28 cellular contexts compared by ENCODE assay signal in genomic region chr14:98022541-98023520, GRCh38.
A peak's percentile ranks its signal among the peaks of the same experiment; 100 is the strongest.
DNase-seq lines count a peak whose midpoint lies in the region; ATAC-seq, FAIRE-seq and TF ChIP-seq lines count a peak whose summit lies in the region.
"Had no signal": no experiment of that assay in that cellular context is flagged by ENCODE, and none has a peak within 500 bp of the region (broad histone marks: within the 10 kb centered on the region; RNA-seq: fewer than 3 reads in every experiment).

No MANE protein-coding gene starts in this region.

- no peak for TF ChIP-seq POLR2A in H1 (IDR thresholded peaks at IDR 0.05; ENCODE audit: control extremely low read depth in 1 of 2, low read depth in 2 of 2, low read length in 2 of 2)

- H2AK5ac ChIP-seq in H1 (ENCODE audit: low read depth, low read length) (no peak overlapping the region), mesendoderm (ENCODE audit: low read length) (no peak overlapping the region)

- H3K36me3 ChIP-seq in H1 (ENCODE audit: control insufficient read depth in 2 of 4, insufficient read depth in 4 of 4, low read length in 3 of 4), result no peaks in the 10 kb centered on the region
- no peaks in the 10 kb centered on the region for H3K36me3 ChIP-seq in mesendoderm (ENCODE audit: control insufficient read depth, insufficient read depth, low read length)

- H3K79me2 ChIP-seq in H1 (ENCODE audit: control insufficient read depth in 1 of 2, insufficient read depth in 2 of 2, low read length in 2 of 2), result no peaks in the 10 kb centered on the region
- H3K79me2 ChIP-seq in mesendoderm (ENCODE audit: control insufficient read depth, insufficient read depth, low read length), result no peaks in the 10 kb centered on the region

- H2BK12ac ChIP-seq in H1 (ENCODE audit: low read depth, low read length), result no peak overlapping the region

- no peaks in the 10 kb centered on the region for H3K36me3 Mint-ChIP-seq in stimulated activated memory B cell treated with anti-CD40 and anti-IgM and Interleukin-4, amounts not matched to agents 10 μg/mL and 1 μg/mL and 100 μg/mL, for 72 hours
- H3K36me3 Mint-ChIP-seq: CD8-positive, alpha-beta memory T cell had no signal

- H3K9ac ChIP-seq in H1 (replicated peaks in 1 of 4; ENCODE audit: extremely low read depth in 1 of 4, low read depth in 3 of 4, low read length in 3 of 4) (peak overlapping the region in 1 of 4 experiments; percentile 34; a peak in 2 of 7 replicates), mesendoderm (ENCODE audit: low read length) (no peak overlapping the region)

- H3K4me3 ChIP-seq in H1 (ENCODE audit: extremely low read depth in 1 of 4, insufficient read depth in 2 of 4, low read depth in 3 of 4, low read length in 4 of 4) (no peak overlapping the region; a peak in 1 of 8 replicates), mesendoderm (ENCODE audit: low read length) (no peak overlapping the region)

- H3K56ac ChIP-seq in H1 (replicated peaks; ENCODE audit: insufficient read length, low read depth, low read length) (no peak overlapping the region), mesendoderm (ENCODE audit: low read length) (no peak overlapping the region)

- H3K79me1 ChIP-seq in H1 (ENCODE audit: low read depth, low read length) (no peaks in the 10 kb centered on the region), mesendoderm (ENCODE audit: low read length) (no peaks in the 10 kb centered on the region)

- no peak overlapping the region for H3K4me3 Mint-ChIP-seq in stimulated activated memory B cell treated with anti-CD40 and anti-IgM and Interleukin-4, amounts not matched to agents 10 μg/mL and 1 μg/mL and 100 μg/mL, for 72 hours
- H3K4me3 Mint-ChIP-seq: CD8-positive, alpha-beta memory T cell had no signal

- H3K9me3 Mint-ChIP-seq in stimulated activated memory B cell treated with anti-CD40 and anti-IgM and Interleukin-4, amounts not matched to agents 10 μg/mL and 1 μg/mL and 100 μg/mL, for 72 hours, result peaks cover 9% of the 10 kb centered on the region
- H3K9me3 Mint-ChIP-seq: CD8-positive, alpha-beta memory T cell had no signal

- H4K91ac ChIP-seq in H1 (replicated peaks; ENCODE audit: insufficient read length, low read length), result no peak overlapping the region

- no peaks in the 10 kb centered on the region for H4K20me1 ChIP-seq in H1 (replicated peaks in 1 of 2; ENCODE audit: control insufficient read depth in 1 of 2, insufficient read depth in 2 of 2, low read length in 2 of 2)

- H3K4me1 Mint-ChIP-seq in stimulated activated memory B cell treated with anti-CD40 and anti-IgM and Interleukin-4, amounts not matched to agents 10 μg/mL and 1 μg/mL and 100 μg/mL, for 72 hours, result no peaks in the 10 kb centered on the region

- H4K8ac ChIP-seq in H1 (ENCODE audit: extremely low read depth, insufficient read depth, low read length) (no peak overlapping the region), mesendoderm (ENCODE audit: low read depth, low read length) (no peak overlapping the region)

- CTCF ChIA-PET in H1 (lab: Charles Lee; ENCODE audit: partially characterized antibody), result interaction anchor here (0.8 to 2.2 kb wide), 3 partner anchors 11 to 722 kb away, joined by 3 to 5 read pairs (median 3); no protein-coding TSS in a partner anchor

- no peak overlapping the region for H3K27ac Mint-ChIP-seq in stimulated activated memory B cell treated with anti-CD40 and anti-IgM and Interleukin-4, amounts not matched to agents 10 μg/mL and 1 μg/mL and 100 μg/mL, for 72 hours
- H3K27ac Mint-ChIP-seq: CD8-positive, alpha-beta memory T cell had no signal

- no peak overlapping the region for H3K14ac ChIP-seq in H1 (ENCODE audit: insufficient read length)

- TF ChIP-seq CTCF in H1 (IDR thresholded peaks at IDR 0.05; ENCODE audit: control extremely low read depth in 1 of 3, insufficient read depth in 1 of 3, low read depth in 1 of 3, low read length in 3 of 3), result no peak

- 0 out of 2 replicates have a peak overlapping the region, but pooled peaks have one; percentile 45 for H2AFZ ChIP-seq in H1 (ENCODE audit: low read length)

- H3K4me2 ChIP-seq in H1 (ENCODE audit: insufficient read depth in 1 of 2, low read depth in 2 of 2, low read length in 2 of 2), result peak overlapping the region in 1 of 2 experiments; percentile 1; a peak in 2 of 4 replicates
- H3K4me2 ChIP-seq in mesendoderm (ENCODE audit: low read length), result no peak overlapping the region

- H3K4me1 ChIP-seq in H1 (replicated peaks in 1 of 4; ENCODE audit: control insufficient read depth in 3 of 4, insufficient read depth in 4 of 4, low read length in 3 of 4) (peaks cover 4 to 15% (median 7%) of the 10 kb centered on the region in 4 experiments; a peak in 6 of 7 replicates), mesendoderm (ENCODE audit: control insufficient read depth, low read depth, low read length) (peaks cover 4% of the 10 kb centered on the region)

- H2BK5ac ChIP-seq in H1 (ENCODE audit: low read depth, low read length) (no peak overlapping the region), mesendoderm (ENCODE audit: low read length) (no peak overlapping the region)

- POLR2A ChIA-PET in H1 (lab: Charles Lee; ENCODE audit: partially characterized antibody), result no interaction called here

- peak; percentile 13 for DNase-seq in ELF-1 (ENCODE audit: low read depth, low spot score)
- peak; percentile 83 for DNase-seq in NCI-H526 (lab: John Stamatoyannopoulos, UW)
- DNase-seq in H1 (ENCODE audit: low read depth in 1 of 2, low spot score in 2 of 2), result peak in 1 of 2 experiments; percentile 44
- peak; percentile 6 for DNase-seq in mesendoderm
- no peak for DNase-seq in activated effector memory CD4-positive, alpha-beta T cell treated with anti-CD3 and anti-CD28 coated beads, Interleukin-2, amount 50 U/mL, for 16 hours
- DNase-seq in DMS53 treated with DMSO at 0.1 percent for 48 hours (lab: John Stamatoyannopoulos, UW; ENCODE audit: unreplicated experiment), result no peak
- DNase-seq in retina, result no peak
- DNase-seq: AML-193; C1 segment of cervical spinal cord; Calu3; CD8-positive, alpha-beta memory T cell; DMS153; EL; KBM-7; MM.1S; NCI-H1048; NCI-H1417 treated with DMSO at 0.1 percent for 48 hours; NCI-H187 treated with DMSO at 0.1 percent for 48 hours; NCI-H2107; NCI-H2227 treated with DMSO at 0.1 percent for 48 hours; NCI-H510A; NCI-H774; NK-92 treated with Interleukin-12 subunit alpha and Interleukin-12 subunit beta, amount 100 ng/mL, for 24 hours; SIG-M5 had no signal

- TF ChIP-seq EP300 in H1 (IDR thresholded peaks at IDR 0.05; ENCODE audit: borderline replicate concordance in 1 of 2, low read depth in 2 of 2, low read length in 2 of 2), result no peak

- H3K18ac ChIP-seq in H1 (ENCODE audit: extremely low read depth, low read length), result no peak overlapping the region
- H3K18ac ChIP-seq in mesendoderm (ENCODE audit: low read length), result no peak overlapping the region

- H3K23ac ChIP-seq in H1 (ENCODE audit: insufficient read length), result no peak overlapping the region
- no peak overlapping the region for H3K23ac ChIP-seq in mesendoderm (ENCODE audit: low read length)

- no peak for ATAC-seq in stimulated activated memory B cell treated with anti-CD40 and anti-IgM and Interleukin-4, amounts not matched to agents 10 μg/mL and 1 μg/mL and 100 μg/mL, for 72 hours
- ATAC-seq: Panc1 had no signal

- 69% methylated on average over 11 of the region's 11 CpGs; no CpG with 5 or more reads in 1 of the 2 experiments for WGBS in H1 (ENCODE audit: extremely low coverage in 1 of 2, insufficient coverage in 1 of 2, insufficient read length in 1 of 2, insufficient replicate concordance in 2 of 2, low coverage in 1 of 2, low lambda C conversion rate in 2 of 2, missing lambda C conversion rate in 1 of 2), 2 experiments
- no CpG with 5 or more reads among the region's 11 CpGs for WGBS in mesendoderm (ENCODE audit: extremely low coverage, insufficient coverage, low lambda C conversion rate)

- no peak for FAIRE-seq in H1 (lab: Jason Lieb, UNC)
- FAIRE-seq: H54 had no signal

- H4K5ac ChIP-seq in H1 (ENCODE audit: insufficient read length, low read depth, low read length), result no peak overlapping the region
- H4K5ac ChIP-seq in mesendoderm (ENCODE audit: low read length), result no peak overlapping the region

- no peaks in the 10 kb centered on the region for H3K27me3 Mint-ChIP-seq in stimulated activated memory B cell treated with anti-CD40 and anti-IgM and Interleukin-4, amounts not matched to agents 10 μg/mL and 1 μg/mL and 100 μg/mL, for 72 hours

- H2BK120ac ChIP-seq in H1 (replicated peaks; ENCODE audit: low read depth, low read length) (no peak overlapping the region), mesendoderm (ENCODE audit: low read depth, low read length) (no peak overlapping the region)

- no peak overlapping the region for H2BK20ac ChIP-seq in H1 (ENCODE audit: low read length)

- H3K4ac ChIP-seq in H1 (replicated peaks; ENCODE audit: insufficient read length, low read depth, low read length) (no peak overlapping the region), mesendoderm (ENCODE audit: low read depth, low read length) (no peak overlapping the region)

- H3K27ac ChIP-seq in H1 (ENCODE audit: low read depth, low read length), result no peak overlapping the region
- H3K27ac ChIP-seq in mesendoderm (ENCODE audit: low read depth, low read length), result no peak overlapping the region
- H3K27ac ChIP-seq: HL-60 had no signal

- H3K27me3 ChIP-seq in H1 (replicated peaks in 1 of 4; ENCODE audit: control insufficient read depth in 3 of 4, extremely low read depth in 1 of 4, insufficient read depth in 3 of 4, low read length in 3 of 4), result no peaks in the 10 kb centered on the region
- H3K27me3 ChIP-seq in mesendoderm (ENCODE audit: insufficient read depth, low read length, poor library complexity), result no peaks in the 10 kb centered on the region

- peak overlapping the region; percentile 76; the same call in 1 of the 2 replicates for H2BK15ac ChIP-seq in H1 (ENCODE audit: low read length)
- H2BK15ac ChIP-seq in mesendoderm (replicated peaks; ENCODE audit: low read depth), result no peak overlapping the region

- H3K23me2 ChIP-seq in H1 (ENCODE audit: low read depth, low read length), result peaks cover 3% of the 10 kb centered on the region; the same call in 1 of the 2 replicates

- H3K9me3 ChIP-seq in H1 (ENCODE audit: insufficient read depth in 2 of 2, low read depth in 1 of 2, low read length in 1 of 2), result no peaks in the 10 kb centered on the region

- no peak for TF ChIP-seq RAD21 in H1 (IDR thresholded peaks at IDR 0.05 in 1 of 2, conservative IDR thresholded peaks at IDR 0.05 in 1 of 2; ENCODE audit: low read depth in 2 of 2, low read length in 2 of 2)

TF ChIP-seq in H1, 55 proteins besides CTCF, POLR2A, EP300 and RAD21:
- TF ChIP-seq TCF12 (IDR thresholded peaks at IDR 0.05; ENCODE audit: low read depth, low read length), result no peak
- no peak for TF ChIP-seq JUND (IDR thresholded peaks at IDR 0.05; ENCODE audit: low read length)
- no peak for TF ChIP-seq SRF (IDR thresholded peaks at IDR 0.05; ENCODE audit: low read depth, low read length)
- TF ChIP-seq ASH2L (IDR thresholded peaks at IDR 0.05; ENCODE audit: low read length), result peak; percentile 31

Comparison
In these comparisons a context has a peak if more than half of its experiments do, and no peak if none do; other contexts are left out.
1. DNase-seq: peak in ELF-1 (single experiment), NCI-H526 (2 of 2) and mesendoderm (single experiment); none in activated effector memory CD4-positive, alpha-beta T cell treated with anti-CD3 and anti-CD28 coated beads, Interleukin-2, amount 50 U/mL, for 16 hours (single experiment), DMS53 treated with DMSO at 0.1 percent for 48 hours (single experiment) and retina (single experiment).